Comparison of ENCODE assay signal across 1 cellular context in genomic region chr3:98901465-98902174, GRCh38.
TF ChIP-seq lines count a peak whose summit lies in the region.

TSS of gene DCBLD2 (minus strand) at chr3:98901695. CDS start at chr3:98901326, 369 bp downstream.

TF ChIP-seq in HepG2, 621 proteins besides CTCF, POLR2A, EP300 and RAD21 (continued from another document and continues in another):
- TF ChIP-seq ZNF710 (CRISPR knock-in tag; IDR thresholded peaks at IDR 0.05; ENCODE audit: borderline replicate concordance) (no peak), ZMYM3 (CRISPR knock-in tag; IDR thresholded peaks at IDR 0.05) (no peak), ZNF7 (CRISPR knock-in tag; IDR thresholded peaks at IDR 0.05) (no peak), POGK (CRISPR knock-in tag; conservative IDR thresholded peaks at IDR 0.05) (peak; percentile 58; the same call in 1 of the 2 replicates), ASH2L (IDR thresholded peaks at IDR 0.05; ENCODE audit: insufficient read length, low read depth, low read length) (peak; percentile 89), ZNF644 (CRISPR knock-in tag; IDR thresholded peaks at IDR 0.05; ENCODE audit: low read depth) (0 out of 2 replicates have a peak, but pooled peaks have one; percentile 10), NR2C2 (CRISPR knock-in tag; IDR thresholded peaks at IDR 0.05; ENCODE audit: borderline replicate concordance) (peak; percentile 37; the same call in 1 of the 2 replicates), SPEN (CRISPR knock-in tag; IDR thresholded peaks at IDR 0.05; ENCODE audit: low read depth) (peak; percentile 69), KAT8 (CRISPR knock-in tag; IDR thresholded peaks at IDR 0.05) (peak; percentile 54; the same call in 1 of the 2 replicates), SNAPC2 (CRISPR knock-in tag; IDR thresholded peaks at IDR 0.05) (peak; percentile 25; the same call in 1 of the 2 replicates), GPN1 (CRISPR knock-in tag; IDR thresholded peaks at IDR 0.05; ENCODE audit: borderline replicate concordance) (peak; percentile 92; the same call in 1 of the 2 replicates), NAIF1 (CRISPR knock-in tag; IDR thresholded peaks at IDR 0.05; ENCODE audit: borderline replicate concordance) (no peak), MAX (IDR thresholded peaks at IDR 0.05) (peak; percentile 80), ZNF768 (CRISPR knock-in tag; IDR thresholded peaks at IDR 0.05) (peak; percentile 18; the same call in 1 of the 2 replicates), ZBTB10 (CRISPR knock-in tag; IDR thresholded peaks at IDR 0.05; ENCODE audit: borderline replicate concordance) (0 out of 2 replicates have a peak, but pooled peaks have one; percentile 23), IRF9 (CRISPR knock-in tag; IDR thresholded peaks at IDR 0.05; ENCODE audit: borderline replicate concordance) (peak; percentile 71; the same call in 1 of the 2 replicates), GLMP (CRISPR knock-in tag; IDR thresholded peaks at IDR 0.05; ENCODE audit: borderline replicate concordance) (no peak), ZFX (CRISPR knock-in tag; IDR thresholded peaks at IDR 0.05; ENCODE audit: low read depth) (peak; percentile 95), KLF9 (CRISPR knock-in tag; IDR thresholded peaks at IDR 0.05; ENCODE audit: low read depth) (no peak), TBX2 (CRISPR knock-in tag; IDR thresholded peaks at IDR 0.05; ENCODE audit: borderline replicate concordance) (peak; percentile 81), MED13 (CRISPR knock-in tag; IDR thresholded peaks at IDR 0.05) (0 out of 2 replicates have a peak, but pooled peaks have one; percentile 29), ZMAT3 (CRISPR knock-in tag; conservative IDR thresholded peaks at IDR 0.05) (peak; percentile 65; the same call in 1 of the 2 replicates), CREB1 (IDR thresholded peaks at IDR 0.05) (peak; percentile 39), CREB1 (CRISPR knock-in tag; IDR thresholded peaks at IDR 0.05) (no peak; the same call in 1 of the 2 replicates), CENPT (CRISPR knock-in tag; IDR thresholded peaks at IDR 0.05; ENCODE audit: low read depth) (no peak), NFIB (CRISPR knock-in tag; IDR thresholded peaks at IDR 0.05; ENCODE audit: borderline replicate concordance) (no peak), HOMEZ (CRISPR knock-in tag; IDR thresholded peaks at IDR 0.05; ENCODE audit: low read depth) (peak; percentile 83), MXI1 (IDR thresholded peaks at IDR 0.05; ENCODE audit: borderline replicate concordance, low read depth, low read length) (peak; percentile 47; the same call in 1 of the 3 replicates), TEF (CRISPR knock-in tag; IDR thresholded peaks at IDR 0.05) (0 out of 2 replicates have a peak, but pooled peaks have one; percentile 58), BHLHE40 (IDR thresholded peaks at IDR 0.05; ENCODE audit: low read length) (no peak), CREBL2 (CRISPR knock-in tag; IDR thresholded peaks at IDR 0.05; ENCODE audit: borderline replicate concordance) (no peak), MAF1 (CRISPR knock-in tag; IDR thresholded peaks at IDR 0.05; ENCODE audit: borderline replicate concordance) (no peak), ZNF138 (CRISPR knock-in tag; IDR thresholded peaks at IDR 0.05; ENCODE audit: low read depth) (0 out of 2 replicates have a peak, but pooled peaks have one; percentile 25), ZC3H13 (CRISPR knock-in tag; IDR thresholded peaks at IDR 0.05) (0 out of 2 replicates have a peak, but pooled peaks have one; percentile 8), PRDM15 (CRISPR knock-in tag; IDR thresholded peaks at IDR 0.05) (no peak), ZBTB14 (CRISPR knock-in tag; IDR thresholded peaks at IDR 0.05) (peak; percentile 66), ZKSCAN1 (IDR thresholded peaks at IDR 0.05; ENCODE audit: low read length) (no peak), ZNF160 (CRISPR knock-in tag; IDR thresholded peaks at IDR 0.05) (peak; percentile 15; the same call in 1 of the 2 replicates), CREM (IDR thresholded peaks at IDR 0.05) (peak; percentile 40), CREM (CRISPR knock-in tag; IDR thresholded peaks at IDR 0.05) (no peak), ZNF513 (CRISPR knock-in tag; conservative IDR thresholded peaks at IDR 0.05) (no peak), PHF8 (CRISPR knock-in tag; IDR thresholded peaks at IDR 0.05) (peak; percentile 88), NFE2L1 (CRISPR knock-in tag; IDR thresholded peaks at IDR 0.05; ENCODE audit: borderline replicate concordance) (no peak), ZFY (CRISPR knock-in tag; IDR thresholded peaks at IDR 0.05) (peak; percentile 97), ZNF460 (CRISPR knock-in tag; IDR thresholded peaks at IDR 0.05; ENCODE audit: borderline replicate concordance) (no peak)
